8 cellular contexts compared by ENCODE assay signal in genomic region chr11:65502852-65503603, GRCh38. TPM values are rescaled to one million over a fixed set of nuclear protein-coding genes. Genes with fewer than 3 reads are reported as not detected.
DNase-seq lines count a peak whose midpoint lies in the region; ATAC-seq and TF ChIP-seq lines count a peak whose summit lies in the region.

No MANE protein-coding gene starts in this region.

- H3K27me3 ChIP-seq in H7 (ENCODE audit: control insufficient read depth, insufficient read depth, low read length) (no peaks in the 10 kb centered on the region), skeletal muscle tissue (ENCODE audit: control insufficient read depth in 3 of 3, insufficient read depth in 3 of 3, low read length in 3 of 3) (no peaks in the 10 kb centered on the region)

- no peaks in the 10 kb centered on the region for H3K9me3 Mint-ChIP-seq in type B pancreatic cell

- peak overlapping the region; percentile 100 for H3K27ac ChIP-seq in skeletal muscle tissue (ENCODE audit: low read depth, low read length)

- no peaks in the 10 kb centered on the region for H3K9me3 ChIP-seq in skeletal muscle tissue (ENCODE audit: control insufficient read depth in 3 of 3, low read length in 3 of 3)

- H3K9ac ChIP-seq in skeletal muscle tissue (ENCODE audit: low read depth in 1 of 3, low read length in 3 of 3), result peak overlapping the region; percentile 97 to 99 (median 99)

- H3K4me1 Mint-ChIP-seq in type B pancreatic cell (ENCODE audit: unreplicated experiment), result peaks cover 38% of the 10 kb centered on the region

- H3K27me3 Mint-ChIP-seq in type B pancreatic cell, result peaks cover 50% of the 10 kb centered on the region

- H3K4me3 Mint-ChIP-seq in type B pancreatic cell, result no peak overlapping the region

- no peak overlapping the region for H3K27ac Mint-ChIP-seq in type B pancreatic cell

- DNase-seq in H7, result no peak
- peak; percentile 56 for DNase-seq in RKO (ENCODE audit: low spot score)
- peak; percentile 20 for DNase-seq in foreskin melanocyte
- no peak for DNase-seq in kidney glomerular epithelial cell (lab: John Stamatoyannopoulos, UW)
- DNase-seq in type B pancreatic cell (ENCODE audit: extremely low spot score, unreplicated experiment), result no peak

- H3K4me1 ChIP-seq in skeletal muscle tissue (ENCODE audit: control insufficient read depth in 3 of 3, insufficient read depth in 3 of 3, low read length in 3 of 3), result peaks cover 16 to 40% (median 32%) of the 10 kb centered on the region in 3 donors

- H3K4me3 ChIP-seq in H7 (ENCODE audit: insufficient read depth, low read depth, low read length), result peak overlapping the region; percentile 79
- H3K4me3 ChIP-seq in skeletal muscle tissue (ENCODE audit: low read length in 3 of 3), result peak overlapping the region; percentile 94 to 98 (median 95)

- peaks cover 54% of the 10 kb centered on the region for H3K36me3 ChIP-seq in H7 (replicated peaks; ENCODE audit: control insufficient read depth, insufficient read depth, low read length)
- H3K36me3 ChIP-seq in skeletal muscle tissue (ENCODE audit: control insufficient read depth in 3 of 3, insufficient read depth in 3 of 3, low read length in 3 of 3), result peaks cover 58 to 64% (median 60%) of the 10 kb centered on the region in 3 donors

- no peak for TF ChIP-seq CTCF in type B pancreatic cell (conservative IDR thresholded peaks at IDR 0.05)

- H3K36me3 Mint-ChIP-seq in type B pancreatic cell, result peaks cover 37% of the 10 kb centered on the region

- no peak for ATAC-seq in GM21786 (IDR thresholded peaks at IDR 0.05; ENCODE audit: unreplicated experiment)
- no peak for ATAC-seq in GM18867 (IDR thresholded peaks at IDR 0.05; ENCODE audit: unreplicated experiment)

RNA-seq across cellular contexts. Expression of gene MALAT1, which starts 4.2 kb away (rescaled TPM):
- total RNA-seq in H7 (2014; rRNA removed; shearing (Covaris generic)), result 456 and 1,088 TPM in 2 replicates
- total RNA-seq in skeletal muscle tissue, result 7,794 TPM
- total RNA-seq in type B pancreatic cell (ENCODE audit: low replicate concordance), result 4,133 and 6,276 TPM in 2 replicates

RNA-seq across cellular contexts. Expression of gene SCYL1, which starts 21.9 kb away (rescaled TPM):
- 70.0 and 72.3 TPM in 2 replicates for total RNA-seq in H7 (2014; rRNA removed; shearing (Covaris generic))
- 36.0 TPM for total RNA-seq in skeletal muscle tissue
- total RNA-seq in type B pancreatic cell (ENCODE audit: low replicate concordance), result 79.4 and 80.4 TPM in 2 replicates

RNA-seq across cellular contexts. Expression of gene LTBP3, which starts 55.1 kb away (rescaled TPM):
- 3.9 and 5.7 TPM in 2 replicates for total RNA-seq in H7 (2014; rRNA removed; shearing (Covaris generic))
- total RNA-seq in skeletal muscle tissue (32.9 TPM), type B pancreatic cell (ENCODE audit: low replicate concordance) (71.8 and 74.1 TPM in 2 replicates)

Comparison
In these comparisons a context has a peak if more than half of its experiments do, and no peak if none do; other contexts are left out.
1. DNase-seq: peak in RKO (single experiment) and foreskin melanocyte (single experiment); none in H7 (single experiment), kidney glomerular epithelial cell (single experiment) and type B pancreatic cell (single experiment).